8 cellular contexts compared by ENCODE assay signal in the genomic region with DNA sequence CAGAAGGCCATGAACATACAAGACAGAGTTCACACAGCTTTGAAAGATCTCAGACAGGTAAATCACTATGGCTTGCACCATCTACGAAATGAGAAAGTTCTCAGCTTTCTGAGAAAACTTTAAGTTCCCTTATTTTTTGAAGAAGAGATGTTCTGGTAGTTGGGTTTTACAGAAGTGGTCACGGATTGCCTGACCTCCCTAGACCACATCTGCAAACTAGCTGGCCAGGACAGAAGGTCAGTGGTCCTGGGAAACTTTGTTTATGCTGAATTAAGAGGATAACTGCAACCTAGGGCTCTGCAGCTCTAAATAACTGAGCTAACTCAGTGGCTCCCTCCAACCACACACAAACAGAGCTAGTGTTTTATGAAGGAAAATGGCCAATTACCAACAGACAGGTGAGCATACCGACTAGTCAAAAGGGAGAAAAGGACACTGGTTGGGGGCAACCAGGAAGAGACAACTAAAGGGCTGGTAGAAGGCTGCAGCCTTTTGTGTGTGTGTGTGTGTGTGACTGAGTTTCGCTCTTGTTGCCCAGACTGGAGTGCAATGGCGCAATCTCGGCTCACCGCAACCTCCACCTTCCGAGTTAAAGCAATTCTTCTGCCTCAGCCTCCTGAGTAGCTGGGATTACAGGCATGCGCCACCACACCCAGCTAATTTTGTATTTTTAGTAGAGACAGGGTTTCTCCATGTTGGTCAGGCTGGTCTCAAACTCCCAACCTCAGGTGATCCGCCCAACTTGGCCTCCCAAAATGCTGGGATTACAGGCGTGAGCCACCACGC. TPM values are rescaled to one million over a fixed set of nuclear protein-coding genes. Genes with fewer than 3 reads are reported as not detected.
"Had no signal": no experiment of that assay in that cellular context is flagged by ENCODE, and none has a peak within 500 bp of the region (broad histone marks: within the 10 kb centered on the region; RNA-seq: fewer than 3 reads in every experiment).

No MANE protein-coding gene starts in this region.

RNA-seq across cellular contexts. Expression of a gene that starts 8.5 kb away (rescaled TPM):
- total RNA-seq: activated CD4-positive, alpha-beta memory T cell treated with anti-CD3 and anti-CD28 coated beads for 36 hours; activated CD8-positive, alpha-beta memory T cell treated with anti-CD3 and anti-CD28 coated beads for 36 hours; activated naive CD8-positive, alpha-beta T cell treated with anti-CD3 and anti-CD28 coated beads, Interleukin-2, amount 10 ng/mL, durations not matched to agents 7 days and 5 days; natural killer cell treated with Interleukin-12 subunit alpha and Interleukin-12 subunit beta and Interleukin-15 and Interleukin-18, amount 100 ng/mL, for 72 hours; osteocyte; T-helper 1 cell treated with Interleukin-12 subunit alpha and Interleukin-12 subunit beta and Interleukin-4 antibody, amounts not matched to agents 30 ng/mL and 1 ng/mL, for 36 hours had no signal

RNA-seq across cellular contexts. Expression of a gene that starts 32.4 kb away (rescaled TPM):
- total RNA-seq: natural killer cell treated with Interleukin-12 subunit alpha and Interleukin-12 subunit beta and Interleukin-15 and Interleukin-18, amount 100 ng/mL, for 72 hours had no signal

RNA-seq across cellular contexts. Expression of a gene that starts 39.8 kb away (rescaled TPM):
- total RNA-seq: ascending aorta, cardiac muscle cell, osteocyte had no signal
